In the genomic region with DNA sequence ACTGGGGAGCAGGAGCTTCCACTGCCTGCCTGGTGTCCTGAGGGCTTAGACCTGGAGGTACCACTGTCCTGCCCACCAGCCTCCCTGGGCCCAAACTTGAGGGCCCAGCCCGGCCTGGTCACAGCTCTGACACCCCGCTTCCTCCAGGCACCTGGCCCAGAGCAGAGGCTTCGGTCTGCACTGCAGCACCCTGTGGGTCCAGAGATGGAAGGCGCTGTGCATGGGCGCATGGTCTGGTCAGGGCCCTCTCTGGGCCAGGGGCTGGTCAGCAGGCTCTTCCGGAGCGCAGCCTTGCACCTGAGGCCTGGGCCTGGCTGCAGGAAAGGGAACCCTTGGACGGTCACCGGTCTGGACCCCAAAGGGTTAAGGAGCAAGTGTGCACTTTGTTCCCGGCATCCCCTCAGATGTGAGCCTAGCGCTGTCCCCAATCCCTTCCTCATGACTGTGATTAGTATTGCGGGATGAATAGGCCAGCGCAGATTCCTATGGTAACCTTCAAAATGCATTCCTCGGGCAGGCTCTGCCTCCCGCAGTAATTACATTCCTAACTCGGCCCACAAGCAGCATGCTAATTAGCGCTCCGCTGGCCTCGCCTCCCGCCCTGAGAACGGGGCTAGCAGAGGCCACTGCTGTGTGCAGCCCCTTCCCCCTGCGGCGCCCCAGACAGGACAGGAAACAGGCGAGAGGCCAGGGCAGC, we compare ENCODE assay signal across 14 cellular contexts. TPM values are rescaled to one million over a fixed set of nuclear protein-coding genes. Genes with fewer than 3 reads are reported as not detected.
DNase-seq lines count a peak whose midpoint lies in the region; ATAC-seq, FAIRE-seq and TF ChIP-seq lines count a peak whose summit lies in the region.
"Had no signal": no experiment of that assay in that cellular context is flagged by ENCODE, and none has a peak within 500 bp of the region (broad histone marks: within the 10 kb centered on the region; RNA-seq: fewer than 3 reads in every experiment).

No MANE protein-coding gene starts in this region.

- H3K18ac ChIP-seq in H9 (ENCODE audit: insufficient read length, low read depth, low read length), result peak overlapping the region; percentile 38

- H3K4me3 Mint-ChIP-seq in H9, result no peak overlapping the region
- H3K4me3 Mint-ChIP-seq in stimulated activated memory B cell treated with anti-CD40 and anti-IgM and Interleukin-4, amounts not matched to agents 10 μg/mL and 1 μg/mL and 100 μg/mL, for 72 hours, result no peak overlapping the region

- peaks cover 8 to 9% of the 10 kb centered on the region in 2 experiments for H3K9me3 Mint-ChIP-seq in H9
- peaks cover 4% of the 10 kb centered on the region for H3K9me3 Mint-ChIP-seq in stimulated activated memory B cell treated with anti-CD40 and anti-IgM and Interleukin-4, amounts not matched to agents 10 μg/mL and 1 μg/mL and 100 μg/mL, for 72 hours

- H2BK20ac ChIP-seq in H9 (ENCODE audit: low read depth, low read length, poor library complexity, severe bottlenecking), result no peak overlapping the region

- no peak overlapping the region for H3K27ac ChIP-seq in H9 (ENCODE audit: insufficient read length, low read depth, low read length)
- H3K27ac ChIP-seq: cardiac muscle cell, esophagus muscularis mucosa, suprapubic skin had no signal

- no peaks in the 10 kb centered on the region for H3K9me3 ChIP-seq in H9 (ENCODE audit: control insufficient read depth, low read depth, low read length)
- H3K9me3 ChIP-seq: suprapubic skin had no signal

- peaks cover 26 to 57% of the 10 kb centered on the region in 2 experiments for H3K4me1 Mint-ChIP-seq in H9
- H3K4me1 Mint-ChIP-seq in stimulated activated memory B cell treated with anti-CD40 and anti-IgM and Interleukin-4, amounts not matched to agents 10 μg/mL and 1 μg/mL and 100 μg/mL, for 72 hours, result no peaks in the 10 kb centered on the region

- WGBS in H9 (ENCODE audit: extremely low coverage, insufficient read length, low lambda C conversion rate), result no CpG with 5 or more reads among the region's 24 CpGs

- H2AFZ ChIP-seq in H9 (ENCODE audit: low read length), result no peak overlapping the region

- H2AK5ac ChIP-seq in H9 (ENCODE audit: insufficient read length, low read length), result no peak overlapping the region

- no peak overlapping the region for H2BK120ac ChIP-seq in H9 (ENCODE audit: low read depth, low read length, poor library complexity, severe bottlenecking)

- no peak overlapping the region for H3K9ac ChIP-seq in H9 (ENCODE audit: extremely low read depth, insufficient read length, low read length)

- H4K20me1 ChIP-seq in H9 (ENCODE audit: control insufficient read depth, insufficient read depth, insufficient read length), result no peaks in the 10 kb centered on the region

- H3K36me3 Mint-ChIP-seq in H9 (ENCODE audit: insufficient read depth in 1 of 3, low read depth in 3 of 3), result peaks cover 0 to 10% (median 0%) of the 10 kb centered on the region in 3 experiments; a peak in 6 of 7 replicates
- no peaks in the 10 kb centered on the region for H3K36me3 Mint-ChIP-seq in stimulated activated memory B cell treated with anti-CD40 and anti-IgM and Interleukin-4, amounts not matched to agents 10 μg/mL and 1 μg/mL and 100 μg/mL, for 72 hours

- H3K27me3 ChIP-seq in H9 (ENCODE audit: insufficient read depth, low read length), result no peaks in the 10 kb centered on the region
- H3K27me3 ChIP-seq: cardiac muscle cell had no signal

- H3K14ac ChIP-seq in H9 (ENCODE audit: insufficient read depth, low read length), result peak overlapping the region; percentile 81

- H3K4ac ChIP-seq in H9 (ENCODE audit: low read depth, low read length), result no peak overlapping the region

- no peaks in the 10 kb centered on the region for H3K79me2 ChIP-seq in H9 (ENCODE audit: insufficient read depth, low read length)

- H3K23ac ChIP-seq in H9 (ENCODE audit: insufficient read length, low read depth, low read length), result no peak overlapping the region

- H2BK12ac ChIP-seq in H9 (ENCODE audit: insufficient read length, low read depth, low read length), result no peak overlapping the region

- TF ChIP-seq POLR2A in H54 (IDR thresholded peaks at IDR 0.05; ENCODE audit: low read depth, low read length), result no peak

- no peak overlapping the region for H3K27ac Mint-ChIP-seq in H9
- no peak overlapping the region for H3K27ac Mint-ChIP-seq in stimulated activated memory B cell treated with anti-CD40 and anti-IgM and Interleukin-4, amounts not matched to agents 10 μg/mL and 1 μg/mL and 100 μg/mL, for 72 hours

- no peaks in the 10 kb centered on the region for H3K79me1 ChIP-seq in H9 (ENCODE audit: insufficient read depth, low read depth, low read length, poor library complexity, severe bottlenecking)

- H3T11ph ChIP-seq in H9 (ENCODE audit: low read length), result no peak overlapping the region

- no peaks in the 10 kb centered on the region; the same call in 1 of the 2 replicates for H3K4me1 ChIP-seq in H9 (ENCODE audit: insufficient read depth, low read length)
- H3K4me1 ChIP-seq: suprapubic skin had no signal

- no peak overlapping the region for H2BK15ac ChIP-seq in H9 (ENCODE audit: low read depth, low read length)

- H4K5ac ChIP-seq in H9 (ENCODE audit: insufficient read length, low read depth, low read length), result no peak overlapping the region

- FAIRE-seq in H54 (lab: Jason Lieb, UNC), result no peak

- no peak for TF ChIP-seq CTCF in H9 (conservative IDR thresholded peaks at IDR 0.05)

- no peak overlapping the region for H2BK5ac ChIP-seq in H9 (ENCODE audit: insufficient read length, low read length)

- ATAC-seq in stimulated activated memory B cell treated with anti-CD40 and anti-IgM and Interleukin-4, amounts not matched to agents 10 μg/mL and 1 μg/mL and 100 μg/mL, for 72 hours, result no peak
- no peak for ATAC-seq in GM21737 (IDR thresholded peaks at IDR 0.05; ENCODE audit: unreplicated experiment)

- peaks cover 14% of the 10 kb centered on the region for H3K27me3 Mint-ChIP-seq in H9 (ENCODE audit: low read depth)
- H3K27me3 Mint-ChIP-seq in stimulated activated memory B cell treated with anti-CD40 and anti-IgM and Interleukin-4, amounts not matched to agents 10 μg/mL and 1 μg/mL and 100 μg/mL, for 72 hours, result peaks cover 17% of the 10 kb centered on the region

- DNase-seq in H9 (peak; percentile 91), astrocyte of the hippocampus (ENCODE audit: low read depth, low spot score) (peak; percentile 96), iPS-NIHi11 (ENCODE audit: low spot score) (peak; percentile 90), putamen (ENCODE audit: low spot score) (peak; percentile 63), H4 (ENCODE audit: low spot score) (no peak), H54 (ENCODE audit: insufficient read length, low spot score) (no peak)
- DNase-seq: activated CD4-positive, alpha-beta T cell treated with anti-CD3 and anti-CD28 coated beads for 4 hours; OCI-M1 had no signal

- H4K8ac ChIP-seq in H9 (replicated peaks; ENCODE audit: insufficient read length, low read depth, low read length), result no peak overlapping the region

- no peaks in the 10 kb centered on the region for H3K23me2 ChIP-seq in H9 (ENCODE audit: insufficient read length, low read depth, low read length, poor library complexity, severe bottlenecking)

- H4K91ac ChIP-seq in H9 (ENCODE audit: insufficient read length, low read depth, low read length), result no peak overlapping the region

- H3K4me2 ChIP-seq in H9 (ENCODE audit: insufficient read depth, insufficient read length, low read length), result no peak overlapping the region

- no peak overlapping the region for H3K56ac ChIP-seq in H9 (ENCODE audit: insufficient read length, low read depth, low read length)

RNA-seq across cellular contexts. Expression of gene PRDM16, which starts 36.3 kb away (rescaled TPM):
- total RNA-seq in H9 (2021), result 0.17 and 0.70 TPM in 2 replicates
- 0.14 and 0.97 TPM in 2 replicates for total RNA-seq in H4 (2014; rRNA removed; shearing (Covaris generic))
- total RNA-seq: HT1080 had no signal

Comparison
In these comparisons a context has a peak if more than half of its experiments do, and no peak if none do; other contexts are left out.
1. DNase-seq: peak in H9 (single experiment), astrocyte of the hippocampus (single experiment), iPS-NIHi11 (single experiment) and putamen (single experiment); none in H4 (single experiment) and H54 (single experiment).